ENCODE assay signal across 1 cellular context in genomic region chr9:35920004-35920658, GRCh38.
A peak's percentile ranks its signal among the peaks of the same experiment; 100 is the strongest.
TF ChIP-seq lines count a peak whose summit lies in the region.

No MANE protein-coding gene starts in this region.

TF ChIP-seq in HepG2, 621 proteins besides CTCF, POLR2A, EP300 and RAD21 (continued from another document):
- TF ChIP-seq TFDP2 (CRISPR knock-in tag; IDR thresholded peaks at IDR 0.05) (0 out of 2 replicates have a peak, but pooled peaks have one; percentile 32), ZNF75D (CRISPR knock-in tag; IDR thresholded peaks at IDR 0.05; ENCODE audit: borderline replicate concordance) (no peak), ZNF574 (CRISPR knock-in tag; IDR thresholded peaks at IDR 0.05) (0 out of 2 replicates have a peak, but pooled peaks have one; percentile 30), ZNF263 (CRISPR knock-in tag; IDR thresholded peaks at IDR 0.05) (peak; percentile 30; the same call in 1 of the 2 replicates), NFAT5 (CRISPR knock-in tag; IDR thresholded peaks at IDR 0.05) (no peak)
